In the genomic region with DNA sequence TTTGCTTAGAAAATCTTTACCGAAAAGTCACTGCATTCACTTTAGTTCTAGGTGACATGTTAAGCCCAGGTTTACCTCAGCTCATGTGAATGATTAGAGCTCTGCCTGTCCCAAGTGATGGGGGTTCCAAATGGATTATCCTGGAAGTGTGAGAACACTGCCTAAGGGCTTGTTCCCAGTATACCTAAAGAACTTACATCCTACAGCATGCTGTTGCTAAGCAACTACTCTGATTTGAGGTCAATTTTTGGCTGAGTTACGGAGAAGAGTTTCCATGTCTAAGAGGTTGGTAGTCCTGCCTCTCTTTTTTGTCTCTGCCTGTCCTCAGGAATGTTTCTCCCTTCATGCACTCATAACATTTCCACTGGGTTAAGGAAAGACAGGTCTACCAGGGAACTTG, we compare ENCODE assay signal across 20 cellular contexts.
DNase-seq lines count a peak whose midpoint lies in the region; ATAC-seq and TF ChIP-seq lines count a peak whose summit lies in the region.
"Had no signal": no experiment of that assay in that cellular context is flagged by ENCODE, and none has a peak within 500 bp of the region (broad histone marks: within the 10 kb centered on the region; RNA-seq: fewer than 3 reads in every experiment).

No MANE protein-coding gene starts in this region.

- peaks cover 19% of the 10 kb centered on the region for H3K9me3 Mint-ChIP-seq in Caco-2 (ENCODE audit: unreplicated experiment)
- H3K9me3 Mint-ChIP-seq: CD4-positive, alpha-beta T cell had no signal

- WGBS in mesendoderm (ENCODE audit: extremely low coverage, insufficient coverage, low lambda C conversion rate) = no CpG with 5 or more reads among the region's 2 CpGs

- CTCF ChIA-PET in Caco-2 (lab: Charles Lee) = no interaction called here

- peak overlapping the region; percentile 90 for H3K27ac Mint-ChIP-seq in Caco-2 (ENCODE audit: unreplicated experiment)
- H3K27ac Mint-ChIP-seq: B cell; CD14-positive monocyte; CD4-positive, alpha-beta T cell; CD8-positive, alpha-beta memory T cell; GM23338; HFFc6 had no signal

- peak; percentile 7 for DNase-seq in NCI-H748 (lab: John Stamatoyannopoulos, UW; ENCODE audit: unreplicated experiment)
- DNase-seq in NCI-H748 treated with DMSO at 0.1 percent for 48 hours (lab: John Stamatoyannopoulos, UW) = no peak
- no peak for DNase-seq in Caco-2
- peak; percentile 55 for DNase-seq in mesendoderm
- peak; percentile 53 for DNase-seq in renal cortical epithelial cell (ENCODE audit: low read depth)
- no peak for DNase-seq in lower lobe of right lung
- no peak for DNase-seq in C1 segment of cervical spinal cord (lab: John Stamatoyannopoulos, UW)
- DNase-seq: Calu3; CD4-positive, alpha-beta T cell; CD8-positive, alpha-beta memory T cell; DMS53; DMS79 treated with DMSO at 0.1 percent for 48 hours; GF-D8; HFFc6 had no signal

- no peak overlapping the region for H2AK5ac ChIP-seq in mesendoderm (ENCODE audit: low read length)

- H2BK5ac ChIP-seq in mesendoderm (ENCODE audit: low read length) = no peak overlapping the region

- no peak for ATAC-seq in lower lobe of right lung
- ATAC-seq: GM23338 had no signal

- POLR2A ChIA-PET in Caco-2 (lab: Charles Lee) = no interaction called here

- no peak overlapping the region for H3K18ac ChIP-seq in mesendoderm (ENCODE audit: low read length)

- no peak overlapping the region for H3K56ac ChIP-seq in mesendoderm (ENCODE audit: low read length)

- H3K4me3 Mint-ChIP-seq in Caco-2 (ENCODE audit: unreplicated experiment) = peak overlapping the region; percentile 64
- H3K4me3 Mint-ChIP-seq: B cell; CD14-positive monocyte; CD4-positive, alpha-beta T cell; CD8-positive, alpha-beta memory T cell; GM23338; HFFc6 had no signal

- peaks cover 28% of the 10 kb centered on the region for H3K4me1 Mint-ChIP-seq in Caco-2 (ENCODE audit: low read depth, unreplicated experiment)
- H3K4me1 Mint-ChIP-seq: B cell; CD14-positive monocyte; CD8-positive, alpha-beta memory T cell had no signal

- H3K4ac ChIP-seq in mesendoderm (ENCODE audit: low read depth, low read length) = no peak overlapping the region

- H3K27ac ChIP-seq in mesendoderm (ENCODE audit: low read depth, low read length) = no peak overlapping the region
- no peak overlapping the region for H3K27ac ChIP-seq in lower lobe of right lung
- H3K27ac ChIP-seq: 22Rv1, BLaER1 had no signal

- H3K79me2 ChIP-seq in mesendoderm (ENCODE audit: control insufficient read depth, insufficient read depth, low read length) = no peaks in the 10 kb centered on the region

- TF ChIP-seq CTCF in Caco-2 (IDR thresholded peaks at IDR 0.05; ENCODE audit: insufficient read depth in 1 of 2, low read depth in 1 of 2, low read length in 1 of 2, severe bottlenecking in 1 of 2, unreplicated experiment in 1 of 2) (no peak), lower lobe of right lung (IDR thresholded peaks at IDR 0.05) (no peak)

- no peaks in the 10 kb centered on the region for H3K79me1 ChIP-seq in mesendoderm (ENCODE audit: low read length)

- no peak overlapping the region for H3K4me2 ChIP-seq in mesendoderm (ENCODE audit: low read length)
- H3K4me2 ChIP-seq: BLaER1, GM23338 had no signal

- BruUV-seq in Caco-2 (replicated peaks; lab: Mats Ljungman, UMichigan) = no TSS peak

- H3K4me3 ChIP-seq in Caco-2 (ENCODE audit: low read depth, low read length) (no peak overlapping the region), mesendoderm (ENCODE audit: low read length) (no peak overlapping the region), lower lobe of right lung (no peak overlapping the region)
- H3K4me3 ChIP-seq: BLaER1, GM23338, HAP-1 had no signal

- H3K27me3 ChIP-seq in Caco-2 (replicated peaks; ENCODE audit: control insufficient read depth, insufficient read depth, low read length) (no peaks in the 10 kb centered on the region), mesendoderm (ENCODE audit: insufficient read depth, low read length, poor library complexity) (no peaks in the 10 kb centered on the region), lower lobe of right lung (ENCODE audit: low read depth) (no peaks in the 10 kb centered on the region)
- H3K27me3 ChIP-seq: BLaER1 had no signal

- H4K8ac ChIP-seq in mesendoderm (ENCODE audit: low read depth, low read length) = no peak overlapping the region

- no peaks in the 10 kb centered on the region for H3K27me3 Mint-ChIP-seq in Caco-2 (ENCODE audit: insufficient read depth, unreplicated experiment)
- H3K27me3 Mint-ChIP-seq: B cell; CD4-positive, alpha-beta T cell; CD8-positive, alpha-beta memory T cell had no signal

- peaks cover 25% of the 10 kb centered on the region for H3K36me3 Mint-ChIP-seq in Caco-2 (ENCODE audit: insufficient read depth, unreplicated experiment)
- H3K36me3 Mint-ChIP-seq: CD14-positive monocyte; CD8-positive, alpha-beta memory T cell had no signal

- no peak overlapping the region for H3K23ac ChIP-seq in mesendoderm (ENCODE audit: low read length)

- H3K4me1 ChIP-seq in Caco-2 = peaks cover 33% of the 10 kb centered on the region
- H3K4me1 ChIP-seq in mesendoderm (ENCODE audit: control insufficient read depth, low read depth, low read length) = no peaks in the 10 kb centered on the region
- H3K4me1 ChIP-seq in lower lobe of right lung = no peaks in the 10 kb centered on the region
- H3K4me1 ChIP-seq: BLaER1, HAP-1 had no signal

- no peak overlapping the region for H3K9ac ChIP-seq in mesendoderm (ENCODE audit: low read length)
- H3K9ac ChIP-seq: BLaER1 had no signal

- H3K9me3 ChIP-seq in Caco-2 (peaks cover 32% of the 10 kb centered on the region), lower lobe of right lung (no peaks in the 10 kb centered on the region)
- H3K9me3 ChIP-seq: BLaER1, HAP-1 had no signal

- H3K36me3 ChIP-seq in Caco-2 (ENCODE audit: control insufficient read depth, insufficient read depth, low read length) = peaks cover 2% of the 10 kb centered on the region
- H3K36me3 ChIP-seq in mesendoderm (ENCODE audit: control insufficient read depth, insufficient read depth, low read length) = no peaks in the 10 kb centered on the region
- no peaks in the 10 kb centered on the region for H3K36me3 ChIP-seq in lower lobe of right lung
- H3K36me3 ChIP-seq: BLaER1, HAP-1 had no signal

- H2BK120ac ChIP-seq in mesendoderm (ENCODE audit: low read depth, low read length) = no peak overlapping the region

- H2BK15ac ChIP-seq in mesendoderm (replicated peaks; ENCODE audit: low read depth) = no peak overlapping the region

- H4K5ac ChIP-seq in mesendoderm (ENCODE audit: low read length) = no peak overlapping the region

- intact Hi-C loops in Caco-2 (cut with micrococcal nuclease; ENCODE audit: unreplicated experiment) = no loop called here
- intact Hi-C loops in lower lobe of right lung (cut with DNase I) = no loop called here

Comparison
In these comparisons a context has a peak if more than half of its experiments do, and no peak if none do; other contexts are left out.
1. DNase-seq: peak in NCI-H748 (single experiment), mesendoderm (single experiment) and renal cortical epithelial cell (single experiment); none in NCI-H748 treated with DMSO at 0.1 percent for 48 hours (single experiment), Caco-2 (0 of 2), lower lobe of right lung (single experiment) and C1 segment of cervical spinal cord (0 of 14).